ENCODE assay signal across 1 cellular context in the genomic region with DNA sequence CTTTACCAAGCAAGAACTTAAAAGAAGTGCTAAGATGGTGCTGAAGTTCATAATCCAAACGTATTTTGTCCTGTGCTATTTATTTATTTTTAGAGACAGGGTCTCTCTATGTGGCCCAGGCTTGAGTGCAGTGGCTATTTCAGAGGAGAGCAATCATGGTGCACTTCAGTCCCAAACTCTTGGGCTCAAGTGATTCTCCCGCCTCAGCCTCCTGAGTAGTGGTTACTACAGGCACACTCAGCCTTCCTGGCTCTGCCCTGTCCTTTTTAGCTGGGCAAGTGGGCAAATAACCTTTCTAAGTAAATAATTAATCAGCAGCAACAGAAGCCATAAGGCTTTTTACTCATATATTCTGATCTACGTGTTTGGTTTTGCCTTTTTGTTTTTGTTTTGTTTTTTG.
TF ChIP-seq lines count a peak whose summit lies in the region.

No MANE protein-coding gene starts in this region.

TF ChIP-seq in HepG2, 621 proteins besides CTCF, POLR2A, EP300 and RAD21:
- TF ChIP-seq ZNF615 (CRISPR knock-in tag; IDR thresholded peaks at IDR 0.05; ENCODE audit: borderline replicate concordance) (no peak), ZNF12 (CRISPR knock-in tag; IDR thresholded peaks at IDR 0.05) (no peak), SRF (IDR thresholded peaks at IDR 0.05; ENCODE audit: low read depth, low read length) (no peak), MAFK (conservative IDR thresholded peaks at IDR 0.05 in 1 of 2, IDR thresholded peaks at IDR 0.05 in 1 of 2; ENCODE audit: low read length in 2 of 2) (no peak), KDM1A (CRISPR knock-in tag; IDR thresholded peaks at IDR 0.05) (no peak), ZNF121 (CRISPR knock-in tag; IDR thresholded peaks at IDR 0.05) (0 out of 2 replicates have a peak, but pooled peaks have one; percentile 1), FOSL1 (CRISPR knock-in tag; IDR thresholded peaks at IDR 0.05; ENCODE audit: borderline replicate concordance) (no peak), EZH2 (conservative IDR thresholded peaks at IDR 0.05; ENCODE audit: low read depth, low read length) (no peak), ZNF234 (CRISPR knock-in tag; conservative IDR thresholded peaks at IDR 0.05) (no peak)
- TF ChIP-seq, protein P1, sequence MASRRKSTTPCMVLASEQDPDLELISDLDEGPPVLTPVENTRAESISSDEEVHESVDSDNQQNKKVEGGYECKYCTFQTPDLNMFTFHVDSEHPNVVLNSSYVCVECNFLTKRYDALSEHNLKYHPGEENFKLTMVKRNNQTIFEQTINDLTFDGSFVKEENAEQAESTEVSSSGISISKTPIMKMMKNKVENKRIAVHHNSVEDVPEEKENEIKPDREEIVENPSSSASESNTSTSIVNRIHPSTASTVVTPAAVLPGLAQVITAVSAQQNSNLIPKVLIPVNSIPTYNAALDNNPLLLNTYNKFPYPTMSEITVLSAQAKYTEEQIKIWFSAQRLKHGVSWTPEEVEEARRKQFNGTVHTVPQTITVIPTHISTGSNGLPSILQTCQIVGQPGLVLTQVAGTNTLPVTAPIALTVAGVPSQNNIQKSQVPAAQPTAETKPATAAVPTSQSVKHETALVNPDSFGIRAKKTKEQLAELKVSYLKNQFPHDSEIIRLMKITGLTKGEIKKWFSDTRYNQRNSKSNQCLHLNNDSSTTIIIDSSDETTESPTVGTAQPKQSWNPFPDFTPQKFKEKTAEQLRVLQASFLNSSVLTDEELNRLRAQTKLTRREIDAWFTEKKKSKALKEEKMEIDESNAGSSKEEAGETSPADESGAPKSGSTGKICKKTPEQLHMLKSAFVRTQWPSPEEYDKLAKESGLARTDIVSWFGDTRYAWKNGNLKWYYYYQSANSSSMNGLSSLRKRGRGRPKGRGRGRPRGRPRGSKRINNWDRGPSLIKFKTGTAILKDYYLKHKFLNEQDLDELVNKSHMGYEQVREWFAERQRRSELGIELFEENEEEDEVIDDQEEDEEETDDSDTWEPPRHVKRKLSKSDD (CRISPR knock-in tag; IDR thresholded peaks at IDR 0.05; ENCODE audit: low read depth): no peak
- TF ChIP-seq, protein P2, sequence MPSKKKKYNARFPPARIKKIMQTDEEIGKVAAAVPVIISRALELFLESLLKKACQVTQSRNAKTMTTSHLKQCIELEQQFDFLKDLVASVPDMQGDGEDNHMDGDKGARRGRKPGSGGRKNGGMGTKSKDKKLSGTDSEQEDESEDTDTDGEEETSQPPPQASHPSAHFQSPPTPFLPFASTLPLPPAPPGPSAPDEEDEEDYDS (CRISPR knock-in tag; IDR thresholded peaks at IDR 0.05): peak; percentile 37; the same call in 1 of the 2 replicates
